1 cellular context compared by ENCODE assay signal in genomic region chr12:15682826-15683225, GRCh38.
TF ChIP-seq lines count a peak whose summit lies in the region.

No MANE protein-coding gene starts in this region.

TF ChIP-seq in GM12878, 131 proteins besides CTCF, POLR2A, EP300 and RAD21:
- no peak for TF ChIP-seq TCF7 (IDR thresholded peaks at IDR 0.05; ENCODE audit: borderline replicate concordance)
- no peak for TF ChIP-seq HDAC2 (IDR thresholded peaks at IDR 0.05)
- peak; percentile 53 for TF ChIP-seq NR2F1 (conservative IDR thresholded peaks at IDR 0.05)
- TF ChIP-seq SUPT20H (IDR thresholded peaks at IDR 0.05; ENCODE audit: borderline replicate concordance, control insufficient read depth, low read depth, low read length), result no peak
- TF ChIP-seq, protein P1, sequence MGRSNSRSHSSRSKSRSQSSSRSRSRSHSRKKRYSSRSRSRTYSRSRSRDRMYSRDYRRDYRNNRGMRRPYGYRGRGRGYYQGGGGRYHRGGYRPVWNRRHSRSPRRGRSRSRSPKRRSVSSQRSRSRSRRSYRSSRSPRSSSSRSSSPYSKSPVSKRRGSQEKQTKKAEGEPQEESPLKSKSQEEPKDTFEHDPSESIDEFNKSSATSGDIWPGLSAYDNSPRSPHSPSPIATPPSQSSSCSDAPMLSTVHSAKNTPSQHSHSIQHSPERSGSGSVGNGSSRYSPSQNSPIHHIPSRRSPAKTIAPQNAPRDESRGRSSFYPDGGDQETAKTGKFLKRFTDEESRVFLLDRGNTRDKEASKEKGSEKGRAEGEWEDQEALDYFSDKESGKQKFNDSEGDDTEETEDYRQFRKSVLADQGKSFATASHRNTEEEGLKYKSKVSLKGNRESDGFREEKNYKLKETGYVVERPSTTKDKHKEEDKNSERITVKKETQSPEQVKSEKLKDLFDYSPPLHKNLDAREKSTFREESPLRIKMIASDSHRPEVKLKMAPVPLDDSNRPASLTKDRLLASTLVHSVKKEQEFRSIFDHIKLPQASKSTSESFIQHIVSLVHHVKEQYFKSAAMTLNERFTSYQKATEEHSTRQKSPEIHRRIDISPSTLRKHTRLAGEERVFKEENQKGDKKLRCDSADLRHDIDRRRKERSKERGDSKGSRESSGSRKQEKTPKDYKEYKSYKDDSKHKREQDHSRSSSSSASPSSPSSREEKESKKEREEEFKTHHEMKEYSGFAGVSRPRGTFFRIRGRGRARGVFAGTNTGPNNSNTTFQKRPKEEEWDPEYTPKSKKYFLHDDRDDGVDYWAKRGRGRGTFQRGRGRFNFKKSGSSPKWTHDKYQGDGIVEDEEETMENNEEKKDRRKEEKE (IDR thresholded peaks at IDR 0.05), result no peak
- TF ChIP-seq RCOR1 (conservative IDR thresholded peaks at IDR 0.05; ENCODE audit: low read depth, low read length), result no peak
- no peak for TF ChIP-seq ZNF274 (IDR thresholded peaks at IDR 0.05; ENCODE audit: insufficient read depth, insufficient read length)
